Comparison of ENCODE assay signal across 7 cellular contexts in genomic region chr21:42652527-42653491, GRCh38. TPM values are rescaled to one million over a fixed set of nuclear protein-coding genes. Genes with fewer than 3 reads are reported as not detected.
DNase-seq lines count a peak whose midpoint lies in the region; ATAC-seq, FAIRE-seq and TF ChIP-seq lines count a peak whose summit lies in the region.

No MANE protein-coding gene starts in this region.

- POLR2A ChIA-PET in HepG2 (lab: Yijun Ruan, JAX): interaction anchor here (0.6 to 1.7 kb wide), 3 partner anchors 12 to 215 kb away, joined by 3 to 5 read pairs (median 4); no protein-coding TSS in a partner anchor

- H3K27ac ChIP-seq in colonic mucosa (peak overlapping the region; percentile 27), HepG2 (ENCODE audit: extremely low read length, insufficient read depth, low read length) (no peak overlapping the region), subcutaneous abdominal adipose tissue (ENCODE audit: low read depth, low read length) (peak overlapping the region; percentile 46)

- intact Hi-C loops in colonic mucosa (cut with DNase I) (loop anchor here (10.0 kb wide), 1 partner anchor 162 kb away; no protein-coding TSS in a partner anchor), HepG2 (cut with micrococcal nuclease; ENCODE audit: unreplicated experiment) (loop anchor here (1.0 to 5.0 kb wide), 3 partner anchors 85 to 165 kb away; no protein-coding TSS in a partner anchor)

- no peak for FAIRE-seq in HepG2 (lab: Jason Lieb, UNC)

- no peaks in the 10 kb centered on the region for H3K36me3 ChIP-seq in colonic mucosa
- H3K36me3 ChIP-seq in HepG2 (replicated peaks in 1 of 2; ENCODE audit: control insufficient read depth in 1 of 2, insufficient read depth in 2 of 2, low read length in 2 of 2): peaks cover 0 to 2% of the 10 kb centered on the region in 2 experiments; a peak in 1 of 5 replicates
- H3K36me3 ChIP-seq in subcutaneous abdominal adipose tissue (ENCODE audit: control insufficient read depth in 5 of 5, insufficient read depth in 5 of 5, low read length in 5 of 5): no peaks in the 10 kb centered on the region

- TF ChIP-seq EP300 in HepG2 (IDR thresholded peaks at IDR 0.05; ENCODE audit: low read depth in 2 of 2, low read length in 2 of 2) (no peak), HepG2 (CRISPR knock-in tag; IDR thresholded peaks at IDR 0.05; ENCODE audit: borderline replicate concordance) (no peak)

- H3K4me2 ChIP-seq in HepG2 (ENCODE audit: low read depth, low read length): peak overlapping the region; percentile 62

- no peaks in the 10 kb centered on the region for H3K27me3 ChIP-seq in colonic mucosa
- H3K27me3 ChIP-seq in HepG2 (ENCODE audit: control insufficient read depth in 1 of 2, insufficient read depth in 2 of 2, low read length in 2 of 2): peaks cover 4 to 29% of the 10 kb centered on the region in 2 experiments; a peak in 4 of 5 replicates
- peaks cover 21 to 42% (median 34%) of the 10 kb centered on the region in 5 donors for H3K27me3 ChIP-seq in subcutaneous abdominal adipose tissue (ENCODE audit: control insufficient read depth in 5 of 5, insufficient read depth in 4 of 5, low read length in 5 of 5)

- BruUV-seq in HepG2 (replicated peaks; lab: Mats Ljungman, UMichigan): no TSS peak

- H3K79me2 ChIP-seq in HepG2 (ENCODE audit: insufficient read depth, low read length): peaks cover 11% of the 10 kb centered on the region

- 59% methylated on average over 37 of the region's 44 CpGs for WGBS in HepG2 (ENCODE audit: low lambda C conversion rate)

- DNase-seq in NCI-H69 (lab: John Stamatoyannopoulos, UW) (peak; percentile 74), colonic mucosa (peak; percentile 53), HepG2 (ENCODE audit: low spot score) (peak; percentile 58)
- no peak for DNase-seq in stimulated activated CD4-positive, alpha-beta T cell treated with anti-CD3 and anti-CD28 coated beads, Interleukin-4, amount 100 ng/mL, for 24 hours

- peaks cover 3% of the 10 kb centered on the region; the same call in 1 of the 2 replicates for H4K20me1 ChIP-seq in HepG2 (ENCODE audit: insufficient read depth, low read length)

- TF ChIP-seq CTCF in GM12872 (IDR thresholded peaks at IDR 0.05; ENCODE audit: insufficient read depth, low read depth, low read length) (0 out of 3 replicates have a peak, but pooled peaks have one; percentile 8), colonic mucosa (IDR thresholded peaks at IDR 0.05) (peak; percentile 18), HepG2 (CRISPR knock-in tag; IDR thresholded peaks at IDR 0.05) (peak; percentile 86)

- TF ChIP-seq RAD21 in HepG2 (CRISPR knock-in tag; IDR thresholded peaks at IDR 0.05): peak; percentile 84

- TF ChIP-seq POLR2A in HepG2 (IDR thresholded peaks at IDR 0.05; ENCODE audit: insufficient read depth in 1 of 2, low read depth in 2 of 2, low read length in 2 of 2): no peak

- peak; percentile 91 for ATAC-seq in HepG2
- no peak for ATAC-seq in HG02970 (IDR thresholded peaks at IDR 0.05; ENCODE audit: low FRiP score, unreplicated experiment)

- H3K4me1 ChIP-seq in colonic mucosa: peaks cover 14% of the 10 kb centered on the region
- peaks cover 43% of the 10 kb centered on the region for H3K4me1 ChIP-seq in HepG2 (ENCODE audit: insufficient read depth, low read length)
- peaks cover 2 to 28% (median 22%) of the 10 kb centered on the region in 5 donors for H3K4me1 ChIP-seq in subcutaneous abdominal adipose tissue (ENCODE audit: control insufficient read depth in 5 of 5, insufficient read depth in 5 of 5, low read length in 5 of 5)

- H3K4me3 ChIP-seq in colonic mucosa: peak overlapping the region; percentile 19
- H3K4me3 ChIP-seq in HepG2 (replicated peaks in 1 of 3; ENCODE audit: insufficient read depth in 1 of 3, low read depth in 2 of 3, low read length in 3 of 3): peak overlapping the region in 1 of 3 experiments; percentile 38; a peak in 2 of 6 replicates
- H3K4me3 ChIP-seq in subcutaneous abdominal adipose tissue (ENCODE audit: low read depth in 1 of 5, low read length in 5 of 5): peak overlapping the region; percentile 50 to 60 (median 58)

- H3K9me3 ChIP-seq in colonic mucosa (no peaks in the 10 kb centered on the region), HepG2 (ENCODE audit: low read length) (no peaks in the 10 kb centered on the region), subcutaneous abdominal adipose tissue (ENCODE audit: control insufficient read depth in 5 of 5, low read length in 5 of 5) (no peaks in the 10 kb centered on the region)

- in situ Hi-C loops in HepG2 (cut with HindIII; ENCODE audit: extremely low pct_ligation_motif_present, low pct_unique_long_range_greater_than_20kb): loop anchor here (10.0 to 25.0 kb wide), 2 partner anchors 109 to 182 kb away; no protein-coding TSS in a partner anchor

- CTCF ChIA-PET in HepG2 (lab: Yijun Ruan, JAX; ENCODE audit: low intra/inter-chr PET ratio, low total read pairs): interaction anchor here (1.8 kb wide), 1 partner anchor 165 kb away, joined by 11 read pairs; no protein-coding TSS in a partner anchor

- no peak overlapping the region for H2AFZ ChIP-seq in HepG2 (ENCODE audit: low read length)

- peak overlapping the region; percentile 40 to 63 for H3K9ac ChIP-seq in colonic mucosa (ENCODE audit: low read depth in 2 of 2, low read length in 2 of 2)
- no peak overlapping the region for H3K9ac ChIP-seq in HepG2 (ENCODE audit: insufficient read depth, low read depth, low read length)
- peak overlapping the region in 1 of 5 donors; percentile 64 for H3K9ac ChIP-seq in subcutaneous abdominal adipose tissue (ENCODE audit: low read length in 5 of 5)

TF ChIP-seq in HepG2, 621 proteins besides CTCF, POLR2A, EP300 and RAD21 (continues in another document):
- peak; percentile 63; the same call in 1 of the 2 replicates for TF ChIP-seq ZNF605 (CRISPR knock-in tag; IDR thresholded peaks at IDR 0.05)
- TF ChIP-seq CENPT (CRISPR knock-in tag; IDR thresholded peaks at IDR 0.05; ENCODE audit: low read depth): no peak
- TF ChIP-seq ETV5 (CRISPR knock-in tag; IDR thresholded peaks at IDR 0.05; ENCODE audit: borderline replicate concordance): peak; percentile 61; the same call in 1 of the 2 replicates

RNA-seq across cellular contexts. Expression of gene PDE9A, which starts 0.6 kb away (rescaled TPM):
- total RNA-seq in colonic mucosa: 10 to 100 TPM; 37.5 to 56.0 TPM
- 4.3 and 4.6 TPM in 2 replicates for total RNA-seq in HepG2 (2016; rRNA removed; fragmentation: Illumina TruSeq; extraction: Trizol)
- total RNA-seq in HepG2 (2016; cell fraction: cytosol; rRNA removed; fragmentation: Illumina TruSeq; extraction: Trizol; ENCODE audit: low read depth): 5.9 and 7.3 TPM in 2 replicates
- 4.1 and 4.3 TPM in 2 replicates for total RNA-seq in HepG2 (2016; cell fraction: insoluble cytoplasmic fraction; rRNA removed; fragmentation: Illumina TruSeq; extraction: Trizol)
- total RNA-seq in HepG2 (2016; cell fraction: membrane; rRNA removed; fragmentation: Illumina TruSeq; extraction: Trizol): 9.6 TPM in 2 replicates
- 4.2 and 5.2 TPM in 2 replicates for total RNA-seq in HepG2 (2016; cell fraction: nucleus; rRNA removed; fragmentation: Illumina TruSeq; extraction: Trizol)
- polyA plus RNA-seq in HepG2 (2011; rRNA removed): 19.7 and 22.9 TPM in 2 replicates
- 16.4 and 19.0 TPM in 2 replicates for polyA plus RNA-seq in HepG2 (2011; cell fraction: cytosol; rRNA removed)
- 25.1 and 25.6 TPM in 2 replicates for polyA plus RNA-seq in HepG2 (2011; cell fraction: nucleus; rRNA removed)
- 15.9 and 16.0 TPM in 2 replicates for polyA plus RNA-seq in HepG2 (2012)
- 12.4 and 13.6 TPM in 2 replicates for polyA plus RNA-seq in HepG2 (2016; cell fraction: cytosol; fragmentation: Illumina TruSeq; extraction: Trizol; ENCODE audit: low read depth)
- polyA plus RNA-seq in HepG2 (2016; cell fraction: insoluble cytoplasmic fraction; fragmentation: Illumina TruSeq; extraction: Trizol; ENCODE audit: low read depth): 5.4 and 7.7 TPM in 2 replicates
- polyA plus RNA-seq in HepG2 (2016; cell fraction: membrane; fragmentation: Illumina TruSeq; extraction: Trizol; ENCODE audit: low read depth): 12.9 and 13.7 TPM in 2 replicates
- polyA plus RNA-seq in HepG2 (2016; cell fraction: nucleus; fragmentation: Illumina TruSeq; extraction: Trizol; ENCODE audit: insufficient read depth, low read depth): 8.9 TPM in 2 replicates
- 6.1 and 18.8 TPM in 2 replicates for polyA minus RNA-seq in HepG2 (2011; rRNA and poly(A)+ RNA removed; ENCODE audit: low replicate concordance)
- polyA minus RNA-seq in HepG2 (2011; cell fraction: cytosol; rRNA and poly(A)+ RNA removed): 10.6 and 12.7 TPM in 2 replicates
- polyA minus RNA-seq in HepG2 (2011; cell fraction: nucleus; rRNA and poly(A)+ RNA removed): 10.4 and 11.6 TPM in 2 replicates

Comparison
In these comparisons a context has a peak if more than half of its experiments do, and no peak if none do; other contexts are left out.
1. CTCF ChIP-seq: peak in every context shown above with its lines; median percentile 86 in HepG2; 18 in colonic mucosa; 8 in GM12872.